Comparison of ENCODE assay signal across 9 cellular contexts in the genomic region with DNA sequence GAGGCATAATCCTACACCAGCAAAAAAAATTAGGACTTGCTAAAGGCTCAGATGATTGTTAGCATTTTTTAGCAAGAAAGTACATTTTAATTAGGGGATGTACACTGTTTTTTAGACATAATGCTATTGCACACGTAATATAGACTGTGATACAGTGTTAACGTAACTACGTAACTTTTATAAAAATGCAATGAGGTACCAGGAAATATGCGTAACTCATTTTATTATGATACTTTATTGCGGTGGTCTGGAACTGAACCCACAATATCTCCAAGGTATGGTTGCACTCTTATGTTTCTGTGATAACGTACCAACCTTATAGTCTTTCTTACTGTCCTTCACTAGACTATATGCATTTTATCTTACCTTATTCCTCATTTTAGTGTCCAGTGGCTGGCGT.
"Had no signal": no experiment of that assay in that cellular context is flagged by ENCODE, and none has a peak within 500 bp of the region (broad histone marks: within the 10 kb centered on the region; RNA-seq: fewer than 3 reads in every experiment).

No MANE protein-coding gene starts in this region.

- H3K27ac ChIP-seq: HL-60, KMS-11 had no signal

- H3K9ac ChIP-seq: KMS-11 had no signal

- H3K4me2 ChIP-seq: KMS-11 had no signal

- FAIRE-seq: HepG2, HTR-8/SVneo had no signal

- DNase-seq: IMR-90, Karpas-422, Kasumi-1, KBM-7, KG1 had no signal

- ATAC-seq: HepG2 had no signal
